Comparison of ENCODE assay signal across 1 cellular context in the genomic region with DNA sequence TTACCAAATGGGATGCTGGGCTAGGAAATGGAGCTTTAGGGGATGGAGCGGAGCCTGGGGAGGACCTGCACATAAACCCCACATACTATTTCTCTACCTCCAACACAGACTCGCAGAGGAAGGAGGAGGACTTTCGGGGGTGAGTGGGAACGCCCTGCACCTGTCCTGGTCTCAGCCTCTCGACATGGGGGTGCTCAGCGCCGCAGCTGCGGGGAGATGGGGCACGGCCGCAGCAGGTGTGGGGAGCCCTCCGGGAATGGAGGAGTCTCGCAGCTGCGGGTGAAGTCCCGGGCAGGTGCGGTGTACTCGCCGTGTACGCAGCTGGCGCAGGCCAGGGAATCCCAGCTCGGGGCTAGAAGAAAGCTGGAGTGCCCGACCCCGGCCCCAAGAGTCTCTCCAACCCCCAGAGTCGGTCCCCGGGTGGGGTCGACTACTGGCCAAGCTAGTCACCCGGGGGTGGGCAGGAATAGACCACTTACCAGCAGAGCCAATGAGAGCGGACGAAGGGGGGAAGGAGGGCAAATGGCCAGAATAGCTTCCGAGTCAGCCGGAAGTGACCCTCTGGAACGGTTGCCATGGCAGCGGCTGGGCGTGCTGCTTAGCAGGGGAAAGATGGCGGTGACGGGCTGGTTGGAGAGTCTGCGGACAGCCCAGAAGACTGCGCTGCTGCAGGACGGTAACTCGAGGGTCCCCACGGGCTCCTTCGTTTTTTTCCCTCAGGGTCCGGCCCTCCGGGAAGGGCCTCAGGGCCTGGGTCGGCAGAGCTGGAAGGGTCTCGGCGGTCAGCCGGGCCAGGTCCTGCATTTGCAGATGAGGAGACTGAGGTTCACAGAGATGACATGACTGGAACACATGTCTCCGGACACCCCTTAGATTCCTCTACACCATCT.
TF ChIP-seq lines count a peak whose summit lies in the region.

A gene (plus strand): TSS at position 597 of the 890 bp plus-strand sequence. CDS start 16 bp downstream, at position 613.
A gene (minus strand): TSS at position 533 of the 890 bp plus-strand sequence. CDS start 897 bp downstream, outside the sequence.

TF ChIP-seq in H1, 55 proteins besides CTCF, POLR2A, EP300 and RAD21:
- TF ChIP-seq GTF2F1 (IDR thresholded peaks at IDR 0.05; ENCODE audit: borderline replicate concordance, low read depth, low read length) (no peak), FOSL1 (IDR thresholded peaks at IDR 0.05; ENCODE audit: insufficient read depth, low read depth, low read length) (no peak), KDM4A (IDR thresholded peaks at IDR 0.05; ENCODE audit: low read depth, low read length, severe bottlenecking) (peak; percentile 97), YY1 (IDR thresholded peaks at IDR 0.05; ENCODE audit: low read depth, low read length) (peak; percentile 95), TAF1 (IDR thresholded peaks at IDR 0.05; ENCODE audit: low read depth, low read length) (peak; percentile 54; the same call in 1 of the 2 replicates), MAFK (IDR thresholded peaks at IDR 0.05; ENCODE audit: low read depth, low read length) (no peak), ASH2L (IDR thresholded peaks at IDR 0.05; ENCODE audit: low read length) (peak; percentile 96), EZH2 (IDR thresholded peaks at IDR 0.05; ENCODE audit: low read depth, low read length, severe bottlenecking) (no peak), SIX5 (IDR thresholded peaks at IDR 0.05; ENCODE audit: low read depth, low read length) (no peak), TAF7 (optimal IDR thresholded peaks at IDR 0.05; ENCODE audit: borderline replicate concordance, low read depth, low read length) (no peak), POLR2AphosphoS5 (IDR thresholded peaks at IDR 0.05; ENCODE audit: low read depth, low read length) (peak; percentile 24; the same call in 1 of the 2 replicates), CHD2 (IDR thresholded peaks at IDR 0.05; ENCODE audit: low read length) (peak; percentile 82; the same call in 1 of the 2 replicates), GABPA (IDR thresholded peaks at IDR 0.05; ENCODE audit: borderline replicate concordance, insufficient read depth, low read length) (peak; percentile 98), CREB1 (IDR thresholded peaks at IDR 0.05) (peak; percentile 44; the same call in 1 of the 2 replicates), RXRA (IDR thresholded peaks at IDR 0.05; ENCODE audit: insufficient read depth, low read depth, low read length) (no peak), SP4 (IDR thresholded peaks at IDR 0.05; ENCODE audit: low read length) (no peak), EGR1 (IDR thresholded peaks at IDR 0.05; ENCODE audit: borderline replicate concordance, low read depth, low read length) (no peak), PHF8 (conservative IDR thresholded peaks at IDR 0.05; ENCODE audit: low read depth, low read length) (peak; percentile 70; the same call in 1 of the 2 replicates), SIN3A (conservative IDR thresholded peaks at IDR 0.05 in 1 of 2, IDR thresholded peaks at IDR 0.05 in 1 of 2; ENCODE audit: low read depth in 1 of 2, low read length in 2 of 2) (peak; percentile 83 to 99), KDM5A (IDR thresholded peaks at IDR 0.05; ENCODE audit: low read length) (peak; percentile 54; the same call in 1 of the 2 replicates), SAP30 (IDR thresholded peaks at IDR 0.05; ENCODE audit: insufficient read depth, insufficient replicate concordance, low read length) (peak; percentile 98), RBBP5 (IDR thresholded peaks at IDR 0.05; ENCODE audit: borderline replicate concordance, low read depth, low read length) (peak; percentile 93), TBP (IDR thresholded peaks at IDR 0.05; ENCODE audit: low read depth, low read length) (peak; percentile 29; the same call in 1 of the 2 replicates)
- TF ChIP-seq, protein P1, sequence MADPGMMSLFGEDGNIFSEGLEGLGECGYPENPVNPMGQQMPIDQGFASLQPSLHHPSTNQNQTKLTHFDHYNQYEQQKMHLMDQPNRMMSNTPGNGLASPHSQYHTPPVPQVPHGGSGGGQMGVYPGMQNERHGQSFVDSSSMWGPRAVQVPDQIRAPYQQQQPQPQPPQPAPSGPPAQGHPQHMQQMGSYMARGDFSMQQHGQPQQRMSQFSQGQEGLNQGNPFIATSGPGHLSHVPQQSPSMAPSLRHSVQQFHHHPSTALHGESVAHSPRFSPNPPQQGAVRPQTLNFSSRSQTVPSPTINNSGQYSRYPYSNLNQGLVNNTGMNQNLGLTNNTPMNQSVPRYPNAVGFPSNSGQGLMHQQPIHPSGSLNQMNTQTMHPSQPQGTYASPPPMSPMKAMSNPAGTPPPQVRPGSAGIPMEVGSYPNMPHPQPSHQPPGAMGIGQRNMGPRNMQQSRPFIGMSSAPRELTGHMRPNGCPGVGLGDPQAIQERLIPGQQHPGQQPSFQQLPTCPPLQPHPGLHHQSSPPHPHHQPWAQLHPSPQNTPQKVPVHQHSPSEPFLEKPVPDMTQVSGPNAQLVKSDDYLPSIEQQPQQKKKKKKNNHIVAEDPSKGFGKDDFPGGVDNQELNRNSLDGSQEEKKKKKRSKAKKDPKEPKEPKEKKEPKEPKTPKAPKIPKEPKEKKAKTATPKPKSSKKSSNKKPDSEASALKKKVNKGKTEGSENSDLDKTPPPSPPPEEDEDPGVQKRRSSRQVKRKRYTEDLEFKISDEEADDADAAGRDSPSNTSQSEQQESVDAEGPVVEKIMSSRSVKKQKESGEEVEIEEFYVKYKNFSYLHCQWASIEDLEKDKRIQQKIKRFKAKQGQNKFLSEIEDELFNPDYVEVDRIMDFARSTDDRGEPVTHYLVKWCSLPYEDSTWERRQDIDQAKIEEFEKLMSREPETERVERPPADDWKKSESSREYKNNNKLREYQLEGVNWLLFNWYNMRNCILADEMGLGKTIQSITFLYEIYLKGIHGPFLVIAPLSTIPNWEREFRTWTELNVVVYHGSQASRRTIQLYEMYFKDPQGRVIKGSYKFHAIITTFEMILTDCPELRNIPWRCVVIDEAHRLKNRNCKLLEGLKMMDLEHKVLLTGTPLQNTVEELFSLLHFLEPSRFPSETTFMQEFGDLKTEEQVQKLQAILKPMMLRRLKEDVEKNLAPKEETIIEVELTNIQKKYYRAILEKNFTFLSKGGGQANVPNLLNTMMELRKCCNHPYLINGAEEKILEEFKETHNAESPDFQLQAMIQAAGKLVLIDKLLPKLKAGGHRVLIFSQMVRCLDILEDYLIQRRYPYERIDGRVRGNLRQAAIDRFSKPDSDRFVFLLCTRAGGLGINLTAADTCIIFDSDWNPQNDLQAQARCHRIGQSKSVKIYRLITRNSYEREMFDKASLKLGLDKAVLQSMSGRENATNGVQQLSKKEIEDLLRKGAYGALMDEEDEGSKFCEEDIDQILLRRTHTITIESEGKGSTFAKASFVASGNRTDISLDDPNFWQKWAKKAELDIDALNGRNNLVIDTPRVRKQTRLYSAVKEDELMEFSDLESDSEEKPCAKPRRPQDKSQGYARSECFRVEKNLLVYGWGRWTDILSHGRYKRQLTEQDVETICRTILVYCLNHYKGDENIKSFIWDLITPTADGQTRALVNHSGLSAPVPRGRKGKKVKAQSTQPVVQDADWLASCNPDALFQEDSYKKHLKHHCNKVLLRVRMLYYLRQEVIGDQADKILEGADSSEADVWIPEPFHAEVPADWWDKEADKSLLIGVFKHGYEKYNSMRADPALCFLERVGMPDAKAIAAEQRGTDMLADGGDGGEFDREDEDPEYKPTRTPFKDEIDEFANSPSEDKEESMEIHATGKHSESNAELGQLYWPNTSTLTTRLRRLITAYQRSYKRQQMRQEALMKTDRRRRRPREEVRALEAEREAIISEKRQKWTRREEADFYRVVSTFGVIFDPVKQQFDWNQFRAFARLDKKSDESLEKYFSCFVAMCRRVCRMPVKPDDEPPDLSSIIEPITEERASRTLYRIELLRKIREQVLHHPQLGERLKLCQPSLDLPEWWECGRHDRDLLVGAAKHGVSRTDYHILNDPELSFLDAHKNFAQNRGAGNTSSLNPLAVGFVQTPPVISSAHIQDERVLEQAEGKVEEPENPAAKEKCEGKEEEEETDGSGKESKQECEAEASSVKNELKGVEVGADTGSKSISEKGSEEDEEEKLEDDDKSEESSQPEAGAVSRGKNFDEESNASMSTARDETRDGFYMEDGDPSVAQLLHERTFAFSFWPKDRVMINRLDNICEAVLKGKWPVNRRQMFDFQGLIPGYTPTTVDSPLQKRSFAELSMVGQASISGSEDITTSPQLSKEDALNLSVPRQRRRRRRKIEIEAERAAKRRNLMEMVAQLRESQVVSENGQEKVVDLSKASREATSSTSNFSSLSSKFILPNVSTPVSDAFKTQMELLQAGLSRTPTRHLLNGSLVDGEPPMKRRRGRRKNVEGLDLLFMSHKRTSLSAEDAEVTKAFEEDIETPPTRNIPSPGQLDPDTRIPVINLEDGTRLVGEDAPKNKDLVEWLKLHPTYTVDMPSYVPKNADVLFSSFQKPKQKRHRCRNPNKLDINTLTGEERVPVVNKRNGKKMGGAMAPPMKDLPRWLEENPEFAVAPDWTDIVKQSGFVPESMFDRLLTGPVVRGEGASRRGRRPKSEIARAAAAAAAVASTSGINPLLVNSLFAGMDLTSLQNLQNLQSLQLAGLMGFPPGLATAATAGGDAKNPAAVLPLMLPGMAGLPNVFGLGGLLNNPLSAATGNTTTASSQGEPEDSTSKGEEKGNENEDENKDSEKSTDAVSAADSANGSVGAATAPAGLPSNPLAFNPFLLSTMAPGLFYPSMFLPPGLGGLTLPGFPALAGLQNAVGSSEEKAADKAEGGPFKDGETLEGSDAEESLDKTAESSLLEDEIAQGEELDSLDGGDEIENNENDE (IDR thresholded peaks at IDR 0.05; ENCODE audit: insufficient replicate concordance, low read length) = no peak
- TF ChIP-seq, protein P2, sequence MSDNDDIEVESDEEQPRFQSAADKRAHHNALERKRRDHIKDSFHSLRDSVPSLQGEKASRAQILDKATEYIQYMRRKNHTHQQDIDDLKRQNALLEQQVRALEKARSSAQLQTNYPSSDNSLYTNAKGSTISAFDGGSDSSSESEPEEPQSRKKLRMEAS (IDR thresholded peaks at IDR 0.05) = peak; percentile 59
